8 cellular contexts compared by ENCODE assay signal in the genomic region with DNA sequence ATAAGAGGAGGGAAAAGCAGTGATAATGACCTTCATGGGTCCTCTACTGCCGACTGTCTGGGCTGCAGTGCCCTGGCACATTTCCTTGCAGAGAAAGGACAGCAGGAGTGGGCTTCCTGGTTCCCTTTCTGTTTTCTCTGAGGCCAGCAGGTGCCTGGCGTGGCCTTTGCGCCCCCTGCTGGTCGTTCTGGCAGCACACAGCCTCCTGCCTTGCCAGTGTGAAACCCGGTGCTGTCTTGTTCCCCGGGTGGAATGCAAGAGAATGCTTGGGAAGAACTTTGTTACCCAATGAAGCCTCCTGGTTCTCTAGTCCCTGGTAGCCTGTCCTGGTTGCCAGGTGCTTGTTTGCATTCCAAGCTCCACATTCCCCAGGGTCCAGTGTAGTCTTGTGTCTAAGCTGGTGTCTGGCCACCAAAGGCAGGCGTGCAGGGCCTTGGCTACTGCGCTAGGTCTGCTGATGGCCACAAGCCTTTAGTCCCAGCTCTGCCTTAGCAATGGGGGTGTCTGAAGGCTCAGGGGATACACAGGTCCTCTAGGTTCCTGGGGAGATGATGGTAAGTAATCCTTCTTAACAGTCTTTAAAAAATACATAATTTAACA.
DNase-seq lines count a peak whose midpoint lies in the region; ATAC-seq and TF ChIP-seq lines count a peak whose summit lies in the region.

No MANE protein-coding gene starts in this region.

- no peaks in the 10 kb centered on the region for H3K9me3 ChIP-seq in A673 (ENCODE audit: low read depth, low read length, poor library complexity, severe bottlenecking)

- no peak overlapping the region for H3K27ac ChIP-seq in A673 (ENCODE audit: low read depth, low read length, poor library complexity, severe bottlenecking)

- no peaks in the 10 kb centered on the region for H3K27me3 Mint-ChIP-seq in natural killer cell (ENCODE audit: low read depth in 2 of 2)

- DNase-seq in A673 (ENCODE audit: low spot score) (peak; percentile 87), NCI-H82 treated with DMSO at 0.1 percent for 48 hours (lab: John Stamatoyannopoulos, UW; ENCODE audit: unreplicated experiment) (peak; percentile 54), erythroblast (lab: John Stamatoyannopoulos, UW) (peak; percentile 68 to 82), natural killer cell (peak; percentile 44)
- DNase-seq in activated CD8-positive, alpha-beta memory T cell treated with anti-CD3 and anti-CD28 coated beads for 48 hours (ENCODE audit: low read depth in 2 of 3, low spot score in 2 of 3) = peak; percentile 4 to 55 (median 23)
- DNase-seq in stimulated activated naive CD4-positive, alpha-beta T cell (lab: John Stamatoyannopoulos, UW) = peak in 5 of 6 experiments; percentile 3 to 40 (median 13)

- BruUV-seq in A673 (replicated peaks; lab: Mats Ljungman, UMichigan) = no TSS peak

- no peaks in the 10 kb centered on the region for H3K36me3 Mint-ChIP-seq in natural killer cell

- no peak for TF ChIP-seq POLR2A in GM18505 (IDR thresholded peaks at IDR 0.05; ENCODE audit: borderline replicate concordance, extremely low read depth, insufficient read depth, insufficient read length)
- TF ChIP-seq POLR2A in erythroblast (IDR thresholded peaks at IDR 0.05; ENCODE audit: low read length) = no peak

- peak; percentile 83 for ATAC-seq in GM18505 (IDR thresholded peaks at IDR 0.05; ENCODE audit: unreplicated experiment)
- ATAC-seq in HG03097 (IDR thresholded peaks at IDR 0.05; ENCODE audit: low FRiP score, unreplicated experiment) = peak; percentile 57
- ATAC-seq in natural killer cell = peak in 1 of 3 donors; percentile 57

- intact Hi-C loops in A673 (cut with micrococcal nuclease; ENCODE audit: unreplicated experiment) (loop anchor here (2.0 to 10.0 kb wide), 4 partner anchors 90 to 1342 kb away; no protein-coding TSS in a partner anchor), natural killer cell (cut with micrococcal nuclease) (loop anchor here (10.0 kb wide), 1 partner anchor 1690 kb away; a partner anchor contains a TSS)

- no peak overlapping the region for H3K27ac Mint-ChIP-seq in natural killer cell

- no peaks in the 10 kb centered on the region for H3K36me3 ChIP-seq in A673 (ENCODE audit: insufficient read depth, low read length, poor library complexity, severe bottlenecking)

- H3K4me3 ChIP-seq in A673 (ENCODE audit: low read depth, low read length, poor library complexity, severe bottlenecking) = no peak overlapping the region

- no peaks in the 10 kb centered on the region for H3K27me3 ChIP-seq in A673 (replicated peaks; ENCODE audit: insufficient read depth, low read depth, low read length, poor library complexity)

- POLR2A ChIA-PET in A673 (lab: Charles Lee; ENCODE audit: low non-redundant PET) = no interaction called here

- H3K9me3 Mint-ChIP-seq in natural killer cell = no peaks in the 10 kb centered on the region

- H3K4me1 ChIP-seq in A673 (ENCODE audit: insufficient read depth, low read length, poor library complexity, severe bottlenecking) = peaks cover 6% of the 10 kb centered on the region

- CTCF ChIA-PET in A673 (lab: Charles Lee) = interaction anchor here (0.6 to 1.6 kb wide), 3 partner anchors 90 to 507 kb away, joined by 4 to 7 read pairs (median 5); no protein-coding TSS in a partner anchor

- peaks cover 0 to 4% of the 10 kb centered on the region in 2 donors for H3K4me1 Mint-ChIP-seq in natural killer cell

- TF ChIP-seq CTCF in A673 (conservative IDR thresholded peaks at IDR 0.05; ENCODE audit: low read depth, low read length) = peak; percentile 99
- peak; percentile 52 for TF ChIP-seq CTCF in natural killer cell (IDR thresholded peaks at IDR 0.05)

- no peak overlapping the region for H3K4me3 Mint-ChIP-seq in natural killer cell

Comparison
In these comparisons a context has a peak if more than half of its experiments do, and no peak if none do; other contexts are left out.
1. DNase-seq: peak in every context shown above with its lines; median percentile 87 in A673; 75 in erythroblast; 54 in NCI-H82 treated with DMSO at 0.1 percent for 48 hours; 44 in natural killer cell; 23 in activated CD8-positive, alpha-beta memory T cell treated with anti-CD3 and anti-CD28 coated beads for 48 hours; 13 in stimulated activated naive CD4-positive, alpha-beta T cell.